11 cellular contexts compared by ENCODE assay signal in the genomic region with DNA sequence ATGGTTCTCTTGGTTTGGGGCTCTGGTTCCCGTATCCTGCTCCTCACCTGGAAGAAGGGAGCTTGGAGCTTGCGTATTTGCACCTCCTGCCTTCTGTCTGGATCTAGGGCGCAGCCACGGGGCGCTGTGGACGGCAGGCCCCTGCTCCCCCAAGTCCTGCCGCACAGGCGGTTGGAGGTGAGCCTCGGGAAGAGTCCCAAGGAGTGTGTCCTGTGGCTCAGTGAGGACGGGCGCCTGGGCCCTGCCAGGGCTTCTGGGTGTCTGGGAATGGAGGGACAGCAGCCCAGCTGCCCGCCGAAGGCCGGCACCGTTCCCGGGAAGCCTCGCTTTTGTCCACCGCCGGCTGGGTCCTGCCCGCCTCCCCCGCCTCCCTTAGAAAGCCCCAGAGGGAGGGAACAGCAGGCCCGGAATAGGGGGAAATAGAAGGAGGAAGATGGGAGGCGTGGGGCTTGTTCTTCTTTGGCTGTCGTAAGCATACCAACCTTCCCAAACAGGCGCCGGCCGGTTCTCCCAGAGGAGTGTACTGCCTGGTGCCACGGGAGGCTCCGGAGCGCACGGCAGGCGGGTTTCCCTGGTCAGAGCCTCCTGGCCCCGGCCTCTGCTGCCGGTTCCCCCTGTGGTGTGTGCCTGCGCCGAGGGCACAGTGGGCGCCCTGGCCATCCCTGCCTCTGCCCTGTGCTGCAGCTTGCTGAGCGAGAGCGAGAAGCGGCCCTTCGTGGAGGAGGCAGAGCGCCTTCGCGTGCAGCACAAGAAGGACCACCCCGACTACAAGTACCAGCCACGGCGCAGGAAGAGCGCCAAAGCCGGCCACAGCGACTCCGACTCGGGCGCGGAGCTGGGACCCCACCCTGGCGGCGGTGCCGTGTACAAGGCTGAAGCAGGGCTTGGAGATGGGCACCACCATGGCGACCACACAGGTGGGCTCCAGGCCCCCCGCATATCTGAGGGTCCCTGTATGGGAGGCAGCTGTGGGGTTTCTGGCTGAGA.
DNase-seq lines count a peak whose midpoint lies in the region; ATAC-seq and TF ChIP-seq lines count a peak whose summit lies in the region.
"Had no signal": no experiment of that assay in that cellular context is flagged by ENCODE, and none has a peak within 500 bp of the region (broad histone marks: within the 10 kb centered on the region; RNA-seq: fewer than 3 reads in every experiment).

No MANE protein-coding gene starts in this region.

- no peaks in the 10 kb centered on the region for H3K4me1 ChIP-seq in RWPE2 (ENCODE audit: insufficient read depth, poor library complexity, severe bottlenecking)
- H3K4me1 ChIP-seq: parathyroid adenoma had no signal

- H3K36me3 ChIP-seq in RWPE2 (ENCODE audit: low read depth), result no peaks in the 10 kb centered on the region

- DNase-seq in T-helper 2 cell treated with Interferon-gamma antibody and Interleukin-4, amounts not matched to agents 5 μg/mL and 100 μg/mL, for 36 hours (ENCODE audit: low spot score), result no peak
- DNase-seq in T-helper 2 cell, result no peak
- no peak for DNase-seq in RWPE2 (ENCODE audit: low spot score)
- DNase-seq in hippocampal formation (lab: John Stamatoyannopoulos, UW), result peak; percentile 42 to 62
- peak; percentile 74 for DNase-seq in retina
- no peak for DNase-seq in HEK293T (ENCODE audit: extremely low spot score)
- DNase-seq in activated CD8-positive, alpha-beta memory T cell treated with anti-CD3 and anti-CD28 coated beads for 24 hours, result no peak
- DNase-seq in NCI-H2227 treated with DMSO at 0.1 percent for 48 hours (lab: John Stamatoyannopoulos, UW), result no peak
- DNase-seq: ACHN, NCI-H1694 treated with DMSO at 0.1 percent for 48 hours had no signal

- H3K4me1 Mint-ChIP-seq in T-helper 2 cell treated with Interferon-gamma antibody and Interleukin-4, amounts not matched to agents 5 μg/mL and 100 μg/mL, for 36 hours (ENCODE audit: low read depth), result no peaks in the 10 kb centered on the region

- H3K27ac Mint-ChIP-seq in T-helper 2 cell treated with Interferon-gamma antibody and Interleukin-4, amounts not matched to agents 5 μg/mL and 100 μg/mL, for 36 hours, result no peak overlapping the region

- H3K9me3 Mint-ChIP-seq in T-helper 2 cell treated with Interferon-gamma antibody and Interleukin-4, amounts not matched to agents 5 μg/mL and 100 μg/mL, for 36 hours, result no peaks in the 10 kb centered on the region

- no peaks in the 10 kb centered on the region for H3K9me3 ChIP-seq in RWPE2 (ENCODE audit: severe bottlenecking)

- H3K4me3 ChIP-seq in RWPE2 (ENCODE audit: severe bottlenecking), result no peak overlapping the region

- H3K4me3 Mint-ChIP-seq in T-helper 2 cell treated with Interferon-gamma antibody and Interleukin-4, amounts not matched to agents 5 μg/mL and 100 μg/mL, for 36 hours, result peak overlapping the region; percentile 26

- H3K36me3 Mint-ChIP-seq in T-helper 2 cell treated with Interferon-gamma antibody and Interleukin-4, amounts not matched to agents 5 μg/mL and 100 μg/mL, for 36 hours (ENCODE audit: low read depth), result no peaks in the 10 kb centered on the region

- POLR2A ChIA-PET in HEK293T (lab: Yijun Ruan, JAX), result no interaction called here

- no peak overlapping the region for H3K27ac ChIP-seq in RWPE2 (ENCODE audit: poor library complexity, severe bottlenecking)
- H3K27ac ChIP-seq: parathyroid adenoma had no signal

- peak; percentile 24 for ATAC-seq in RWPE2 (ENCODE audit: low read depth)

- peaks cover 15% of the 10 kb centered on the region for H3K27me3 Mint-ChIP-seq in T-helper 2 cell treated with Interferon-gamma antibody and Interleukin-4, amounts not matched to agents 5 μg/mL and 100 μg/mL, for 36 hours (ENCODE audit: low read depth)

- TF ChIP-seq CTCF in RWPE2 (IDR thresholded peaks at IDR 0.05; ENCODE audit: poor library complexity, severe bottlenecking), result no peak

- H3K27me3 ChIP-seq in RWPE2 (ENCODE audit: insufficient read depth, poor library complexity, severe bottlenecking), result peaks cover 86% of the 10 kb centered on the region

- CTCF ChIA-PET in HEK293T (lab: Yijun Ruan, JAX), result no interaction called here

TF ChIP-seq in HEK293T, 16 proteins besides CTCF, POLR2A, EP300 and RAD21:
- TF ChIP-seq FOXM1 (IDR thresholded peaks at IDR 0.05; ENCODE audit: borderline replicate concordance), result no peak
- no peak for TF ChIP-seq LEF1 (IDR thresholded peaks at IDR 0.05; ENCODE audit: borderline replicate concordance)

Comparison
In these comparisons a context has a peak if more than half of its experiments do, and no peak if none do; other contexts are left out.
1. DNase-seq: peak in hippocampal formation (2 of 2) and retina (single experiment); none in T-helper 2 cell treated with Interferon-gamma antibody and Interleukin-4, amounts not matched to agents 5 μg/mL and 100 μg/mL, for 36 hours (single experiment), T-helper 2 cell (0 of 5), RWPE2 (single experiment), HEK293T (single experiment), activated CD8-positive, alpha-beta memory T cell treated with anti-CD3 and anti-CD28 coated beads for 24 hours (single experiment) and NCI-H2227 treated with DMSO at 0.1 percent for 48 hours (single experiment).